26 cellular contexts compared by ENCODE assay signal in genomic region chr7:129874722-129875121, GRCh38.
"Had no signal": no experiment of that assay in that cellular context is flagged by ENCODE, and none has a peak within 500 bp of the region (broad histone marks: within the 10 kb centered on the region; RNA-seq: fewer than 3 reads in every experiment).

No MANE protein-coding gene starts in this region.

- H3K27me3 ChIP-seq: left lung, right lobe of liver, stomach, suprapubic skin, transverse colon had no signal

- DNase-seq: activated CD4-positive, alpha-beta T cell treated with anti-CD3 and anti-CD28 coated beads, Interleukin-2, amount 50 U/mL, for 4 hours; activated CD8-positive, alpha-beta memory T cell treated with anti-CD3 and anti-CD28 coated beads, Interleukin-2, amount 50 U/mL, for 48 hours; activated naive CD4-positive, alpha-beta T cell; activated naive CD8-positive, alpha-beta T cell treated with anti-CD3 and anti-CD28 coated beads, Interleukin-2, amount 10 ng/mL, durations not matched to agents 7 days and 5 days; activated T-cell treated with anti-CD3 and anti-CD28 coated beads, Interleukin-2, amount 50 U/mL, for 4 hours; amniotic stem cell; cerebellar nuclear complex; cortex of kidney; immature natural killer cell; kidney glomerular epithelial cell; left lung; mammary epithelial cell; nucleus accumbens; posterior cingulate gyrus; right lobe of liver; stimulated activated CD4-positive, alpha-beta T cell treated with anti-CD3 and anti-CD28 coated beads, Interleukin-1b, Interleukin-23, amount 100 ng/mL, for 48 hours; stomach; T-helper 2 cell; transverse colon; WERI-Rb-1 had no signal

- H3K9me3 Mint-ChIP-seq: activated naive CD8-positive, alpha-beta T cell treated with anti-CD3 and anti-CD28 coated beads, Interleukin-2, amount 10 ng/mL, durations not matched to agents 7 days and 5 days; activated T-cell treated with anti-CD3 and anti-CD28 coated beads, Interleukin-2, amount 50 U/mL, for 4 hours; activated T-helper 2 cell treated with anti-CD3 and anti-CD28 coated beads, Interferon-gamma antibody, Interleukin-2, Interleukin-4, amounts not matched to agents 10 μg/mL and 5 μg/mL and 100 μg/mL, durations not matched to agents 14 hours and 24 hours and 36 hours; immature natural killer cell; natural killer cell treated with Interleukin-12 subunit alpha and Interleukin-12 subunit beta and Interleukin-15 and Interleukin-18, amount 100 ng/mL, for 72 hours had no signal

- H3K36me3 ChIP-seq: right lobe of liver had no signal

- H3K4me3 Mint-ChIP-seq: activated naive CD8-positive, alpha-beta T cell treated with anti-CD3 and anti-CD28 coated beads, Interleukin-2, amount 10 ng/mL, durations not matched to agents 7 days and 5 days; activated T-cell treated with anti-CD3 and anti-CD28 coated beads, Interleukin-2, amount 50 U/mL, for 4 hours; immature natural killer cell; natural killer cell treated with Interleukin-12 subunit alpha and Interleukin-12 subunit beta and Interleukin-15 and Interleukin-18, amount 100 ng/mL, for 72 hours had no signal

- H3K4me3 ChIP-seq: left lung, right lobe of liver, skin epidermis, stomach, suprapubic skin, transverse colon had no signal

- H3K9me3 ChIP-seq: left lung, right lobe of liver, stomach, suprapubic skin, transverse colon had no signal

- H3K27ac ChIP-seq: epithelial cell of prostate, left lung, skin epidermis, suprapubic skin, WERI-Rb-1 had no signal

- H3K27ac Mint-ChIP-seq: activated naive CD8-positive, alpha-beta T cell treated with anti-CD3 and anti-CD28 coated beads, Interleukin-2, amount 10 ng/mL, durations not matched to agents 7 days and 5 days; activated T-helper 2 cell treated with anti-CD3 and anti-CD28 coated beads, Interferon-gamma antibody, Interleukin-2, Interleukin-4, amounts not matched to agents 10 μg/mL and 5 μg/mL and 100 μg/mL, durations not matched to agents 14 hours and 24 hours and 36 hours; immature natural killer cell; natural killer cell treated with Interleukin-12 subunit alpha and Interleukin-12 subunit beta and Interleukin-15 and Interleukin-18, amount 100 ng/mL, for 72 hours had no signal

- H3K27me3 Mint-ChIP-seq: activated naive CD8-positive, alpha-beta T cell treated with anti-CD3 and anti-CD28 coated beads, Interleukin-2, amount 10 ng/mL, durations not matched to agents 7 days and 5 days; natural killer cell treated with Interleukin-12 subunit alpha and Interleukin-12 subunit beta and Interleukin-15 and Interleukin-18, amount 100 ng/mL, for 72 hours had no signal

- FAIRE-seq: urothelium cell line had no signal

- ATAC-seq: activated T-cell treated with anti-CD3 and anti-CD28 coated beads, Interleukin-2, amount 50 U/mL, for 4 hours; natural killer cell treated with Interleukin-12 subunit alpha and Interleukin-12 subunit beta and Interleukin-15 and Interleukin-18, amount 100 ng/mL, for 72 hours had no signal
